ENCODE assay signal across 8 cellular contexts in the genomic region with DNA sequence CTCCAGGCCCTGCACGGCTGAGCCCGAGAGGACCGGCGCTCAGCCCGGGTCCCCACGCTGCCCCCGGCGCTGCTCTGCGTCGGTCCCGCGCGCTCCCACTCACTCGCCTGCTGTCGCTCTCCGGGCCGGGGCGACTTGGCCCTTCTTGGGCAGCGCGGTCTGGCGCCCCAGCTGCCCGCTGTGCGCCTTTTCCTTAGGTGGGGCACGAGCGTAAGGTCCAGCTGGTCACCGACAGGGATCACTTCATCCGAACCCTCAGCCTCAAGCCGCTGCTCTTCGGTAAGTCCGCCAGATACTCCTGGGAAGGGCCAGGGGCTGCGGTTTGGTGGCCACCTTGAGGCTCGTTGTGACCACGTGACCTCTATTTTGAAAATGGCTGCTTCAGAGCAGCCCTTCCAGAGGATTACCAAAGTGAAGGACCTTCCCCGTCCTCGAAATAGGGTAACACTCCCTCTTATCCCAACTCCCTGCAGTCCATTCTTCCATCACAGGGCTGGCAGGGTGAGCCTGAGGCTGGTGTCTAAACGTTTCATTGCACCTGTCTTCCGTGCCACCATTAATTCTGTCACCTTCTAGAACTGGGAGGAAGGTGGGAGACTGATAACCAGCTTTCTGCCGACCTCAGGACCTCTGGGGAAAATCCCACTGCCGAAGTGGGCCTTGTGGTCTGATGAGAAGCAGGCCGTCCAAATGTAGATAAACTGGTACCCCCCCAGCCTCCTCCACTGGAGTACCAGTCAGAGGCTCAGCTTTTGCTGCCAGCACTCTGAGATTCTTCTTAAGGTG. TPM values are rescaled to one million over a fixed set of nuclear protein-coding genes. Genes with fewer than 3 reads are reported as not detected.
A peak's percentile ranks its signal among the peaks of the same experiment; 100 is the strongest.
DNase-seq lines count a peak whose midpoint lies in the region; ATAC-seq, FAIRE-seq and TF ChIP-seq lines count a peak whose summit lies in the region.

No MANE protein-coding gene starts in this region.

- H3K27me3 ChIP-seq in liver (ENCODE audit: control insufficient read depth in 4 of 4, insufficient read depth in 4 of 4, low read length in 3 of 4), result no peaks in the 10 kb centered on the region
- H3K27me3 ChIP-seq in HepG2 (ENCODE audit: control insufficient read depth in 1 of 2, insufficient read depth in 2 of 2, low read length in 2 of 2), result no peaks in the 10 kb centered on the region
- H3K27me3 ChIP-seq in parathyroid adenoma (ENCODE audit: control insufficient read depth, insufficient read depth, low read length), result no peaks in the 10 kb centered on the region

- FAIRE-seq in HepG2 (lab: Jason Lieb, UNC) (no peak), frontal cortex (lab: Jason Lieb, UNC) (no peak)

- in situ Hi-C loops in HepG2 (cut with HindIII; ENCODE audit: extremely low pct_ligation_motif_present, low pct_unique_long_range_greater_than_20kb), result no loop called here

- H3K36me3 ChIP-seq in liver (ENCODE audit: control insufficient read depth in 4 of 4, insufficient read depth in 3 of 4, low read depth in 1 of 4, low read length in 3 of 4) (peaks cover 0 to 4% (median under 1%) of the 10 kb centered on the region in 4 donors), HepG2 (replicated peaks in 1 of 2; ENCODE audit: control insufficient read depth in 1 of 2, insufficient read depth in 2 of 2, low read length in 2 of 2) (no peaks in the 10 kb centered on the region), parathyroid adenoma (ENCODE audit: control insufficient read depth, insufficient read depth, low read length) (no peaks in the 10 kb centered on the region)

- no peaks in the 10 kb centered on the region for H3K9me3 Mint-ChIP-seq in activated CD8-positive, alpha-beta T cell treated with anti-CD3 and anti-CD28 coated beads, Interleukin-2, amount 10 ng/mL, durations not matched to agents 7 days and 5 days (ENCODE audit: insufficient read depth)

- ATAC-seq in HepG2, result no peak
- peak; percentile 24 for ATAC-seq in HG03354 (IDR thresholded peaks at IDR 0.05; ENCODE audit: poor library complexity, severe bottlenecking, unreplicated experiment)
- ATAC-seq in activated CD8-positive, alpha-beta T cell treated with anti-CD3 and anti-CD28 coated beads, Interleukin-2, amount 10 ng/mL, durations not matched to agents 7 days and 5 days, result peak; percentile 32
- ATAC-seq in GM18511 (IDR thresholded peaks at IDR 0.05; ENCODE audit: unreplicated experiment), result no peak

- H3K79me2 ChIP-seq in HepG2 (ENCODE audit: insufficient read depth, low read length) (no peaks in the 10 kb centered on the region), parathyroid adenoma (peaks cover 22% of the 10 kb centered on the region)

- peaks cover 3 to 22% (median 15%) of the 10 kb centered on the region in 4 donors for H3K4me1 ChIP-seq in liver (ENCODE audit: control insufficient read depth in 4 of 4, insufficient read depth in 4 of 4, low read length in 3 of 4)
- H3K4me1 ChIP-seq in HepG2 (ENCODE audit: insufficient read depth, low read length), result no peaks in the 10 kb centered on the region
- H3K4me1 ChIP-seq in parathyroid adenoma, result peaks cover 20% of the 10 kb centered on the region

- H3K9me3 ChIP-seq in liver (ENCODE audit: control insufficient read depth in 4 of 4, low read length in 3 of 4), result no peaks in the 10 kb centered on the region
- H3K9me3 ChIP-seq in HepG2 (ENCODE audit: low read length), result no peaks in the 10 kb centered on the region
- H3K9me3 ChIP-seq in parathyroid adenoma (ENCODE audit: control insufficient read depth, low read length), result no peaks in the 10 kb centered on the region

- CTCF ChIA-PET in HepG2 (lab: Yijun Ruan, JAX; ENCODE audit: low intra/inter-chr PET ratio, low total read pairs), result no interaction called here
- CTCF ChIA-PET in activated CD8-positive, alpha-beta T cell treated with anti-CD3 and anti-CD28 coated beads, Interleukin-2, amount 10 ng/mL, durations not matched to agents 7 days and 5 days (lab: Charles Lee), result interaction anchor here (1.2 to 15.6 kb wide), 7 partner anchors 12 to 306 kb away, joined by 3 to 319 read pairs (median 3); a partner anchor contains a TSS

- no peak for TF ChIP-seq EP300 in HepG2 (IDR thresholded peaks at IDR 0.05; ENCODE audit: low read depth in 2 of 2, low read length in 2 of 2)
- TF ChIP-seq EP300 in HepG2 (CRISPR knock-in tag; IDR thresholded peaks at IDR 0.05; ENCODE audit: borderline replicate concordance), result no peak

- H3K27ac Mint-ChIP-seq in activated CD8-positive, alpha-beta T cell treated with anti-CD3 and anti-CD28 coated beads, Interleukin-2, amount 10 ng/mL, durations not matched to agents 7 days and 5 days, result peak overlapping the region; percentile 89

- H3K36me3 Mint-ChIP-seq in activated CD8-positive, alpha-beta T cell treated with anti-CD3 and anti-CD28 coated beads, Interleukin-2, amount 10 ng/mL, durations not matched to agents 7 days and 5 days (ENCODE audit: low read depth), result peaks cover 23% of the 10 kb centered on the region

- intact Hi-C loops in HepG2 (cut with micrococcal nuclease; ENCODE audit: unreplicated experiment), result no loop called here

- H3K27ac ChIP-seq in liver (ENCODE audit: low read depth in 1 of 2, low read length in 2 of 2), result peak overlapping the region; percentile 70 to 79
- H3K27ac ChIP-seq in HepG2 (ENCODE audit: extremely low read length, insufficient read depth, low read length), result no peak overlapping the region
- H3K27ac ChIP-seq in parathyroid adenoma, result peak overlapping the region; percentile 83

- no peak overlapping the region for H3K4me2 ChIP-seq in HepG2 (ENCODE audit: low read depth, low read length)
- H3K4me2 ChIP-seq in parathyroid adenoma (ENCODE audit: low read length), result peak overlapping the region; percentile 79

- TF ChIP-seq CTCF in liver (IDR thresholded peaks at IDR 0.05; ENCODE audit: low read depth, low read length, missing input control), result no peak
- no peak for TF ChIP-seq CTCF in HepG2 (CRISPR knock-in tag; IDR thresholded peaks at IDR 0.05)
- TF ChIP-seq CTCF in parathyroid adenoma (IDR thresholded peaks at IDR 0.05), result no peak

- no peaks in the 10 kb centered on the region for H4K20me1 ChIP-seq in HepG2 (ENCODE audit: insufficient read depth, low read length)

- no peak for DNase-seq in HepG2 (ENCODE audit: low spot score)
- peak; percentile 63 for DNase-seq in activated CD8-positive, alpha-beta T cell treated with anti-CD3 and anti-CD28 coated beads, Interleukin-2, amount 10 ng/mL, durations not matched to agents 7 days and 5 days
- peak; percentile 32 to 41 for DNase-seq in frontal cortex (ENCODE audit: low spot score in 2 of 2)
- no peak for DNase-seq in amniotic stem cell (lab: John Stamatoyannopoulos, UW)

- H3K4me3 Mint-ChIP-seq in activated CD8-positive, alpha-beta T cell treated with anti-CD3 and anti-CD28 coated beads, Interleukin-2, amount 10 ng/mL, durations not matched to agents 7 days and 5 days, result peak overlapping the region; percentile 89

- no peak for TF ChIP-seq POLR2A in HepG2 (IDR thresholded peaks at IDR 0.05; ENCODE audit: insufficient read depth in 1 of 2, low read depth in 2 of 2, low read length in 2 of 2)

- H3K9ac ChIP-seq in liver (ENCODE audit: low read depth in 1 of 2, low read length in 2 of 2), result peak overlapping the region in 1 of 2 donors; percentile 58
- no peak overlapping the region for H3K9ac ChIP-seq in HepG2 (ENCODE audit: insufficient read depth, low read depth, low read length)
- peak overlapping the region; percentile 79 for H3K9ac ChIP-seq in parathyroid adenoma

- TF ChIP-seq RAD21 in liver (IDR thresholded peaks at IDR 0.05), result no peak
- TF ChIP-seq RAD21 in HepG2 (CRISPR knock-in tag; IDR thresholded peaks at IDR 0.05), result no peak

- no peaks in the 10 kb centered on the region for H3K27me3 Mint-ChIP-seq in activated CD8-positive, alpha-beta T cell treated with anti-CD3 and anti-CD28 coated beads, Interleukin-2, amount 10 ng/mL, durations not matched to agents 7 days and 5 days (ENCODE audit: low read depth)

- POLR2A ChIA-PET in HepG2 (lab: Yijun Ruan, JAX), result no interaction called here
- POLR2A ChIA-PET in activated CD8-positive, alpha-beta T cell treated with anti-CD3 and anti-CD28 coated beads, Interleukin-2, amount 10 ng/mL, durations not matched to agents 7 days and 5 days (lab: Charles Lee), result interaction anchor here (0.9 to 7.7 kb wide), 7 partner anchors 16 to 103 kb away, joined by 3 to 73 read pairs (median 11); a partner anchor contains a TSS

- no peak overlapping the region for H2AFZ ChIP-seq in HepG2 (ENCODE audit: low read length)
- H2AFZ ChIP-seq in parathyroid adenoma, result peak overlapping the region; percentile 91

- WGBS in liver, result 16% methylated on average over 40 of the region's 40 CpGs
- 93% methylated on average over 40 of the region's 40 CpGs for WGBS in HepG2 (ENCODE audit: low lambda C conversion rate)

- H3K4me3 ChIP-seq in liver (ENCODE audit: low read depth in 1 of 3, low read length in 3 of 3) (peak overlapping the region; percentile 62 to 93 (median 87)), HepG2 (replicated peaks in 1 of 3; ENCODE audit: insufficient read depth in 1 of 3, low read depth in 2 of 3, low read length in 3 of 3) (no peak overlapping the region), parathyroid adenoma (ENCODE audit: low read depth, low read length) (peak overlapping the region; percentile 65)

- H3K4me1 Mint-ChIP-seq in activated CD8-positive, alpha-beta T cell treated with anti-CD3 and anti-CD28 coated beads, Interleukin-2, amount 10 ng/mL, durations not matched to agents 7 days and 5 days (ENCODE audit: low read depth), result peaks cover 56% of the 10 kb centered on the region

- no TSS peak for BruUV-seq in HepG2 (replicated peaks; lab: Mats Ljungman, UMichigan)

RNA-seq across cellular contexts. Expression of a gene that starts 0.8 kb away (rescaled TPM):
- total RNA-seq in liver (10 to 100 TPM in 1 of 2 donors, 1 to 10 TPM in 1; 10.0 to 12.8 TPM), HepG2 (2016; rRNA removed; fragmentation: Illumina TruSeq; extraction: Trizol) (not detected in 2 replicates), frontal cortex (53.8 TPM)
- polyA plus RNA-seq in liver (10 to 100 TPM; 11.0 to 16.2 TPM), HepG2 (2011; rRNA removed) (0.01 TPM in 1 of 2 replicates, not detected in the other)
- total RNA-seq in HepG2 (2016; cell fraction: cytosol; rRNA removed; fragmentation: Illumina TruSeq; extraction: Trizol; ENCODE audit: low read depth), result not detected in 2 replicates
- total RNA-seq in HepG2 (2016; cell fraction: insoluble cytoplasmic fraction; rRNA removed; fragmentation: Illumina TruSeq; extraction: Trizol), result 0.09 TPM in 1 of 2 replicates, not detected in the other
- total RNA-seq in HepG2 (2016; cell fraction: membrane; rRNA removed; fragmentation: Illumina TruSeq; extraction: Trizol), result not detected in 2 replicates
- total RNA-seq in HepG2 (2016; cell fraction: nucleus; rRNA removed; fragmentation: Illumina TruSeq; extraction: Trizol), result 0.09 TPM in 1 of 2 replicates, not detected in the other
- 0.07 TPM in 1 of 2 replicates, not detected in the other for polyA plus RNA-seq in HepG2 (2011; cell fraction: cytosol; rRNA removed)
- polyA plus RNA-seq in HepG2 (2011; cell fraction: nucleus; rRNA removed), result 0.29 and 0.38 TPM in 2 replicates
- polyA plus RNA-seq in HepG2 (2012), result 0.16 TPM in 1 of 2 replicates, not detected in the other
- not detected in 2 replicates for polyA plus RNA-seq in HepG2 (2016; cell fraction: cytosol; fragmentation: Illumina TruSeq; extraction: Trizol; ENCODE audit: low read depth)
- polyA plus RNA-seq in HepG2 (2016; cell fraction: insoluble cytoplasmic fraction; fragmentation: Illumina TruSeq; extraction: Trizol; ENCODE audit: low read depth), result not detected in 2 replicates
- not detected in 2 replicates for polyA plus RNA-seq in HepG2 (2016; cell fraction: membrane; fragmentation: Illumina TruSeq; extraction: Trizol; ENCODE audit: low read depth)
- not detected in 2 replicates for polyA plus RNA-seq in HepG2 (2016; cell fraction: nucleus; fragmentation: Illumina TruSeq; extraction: Trizol; ENCODE audit: insufficient read depth, low read depth)
- 0.24 and 77.8 TPM in 2 replicates for polyA minus RNA-seq in HepG2 (2011; rRNA and poly(A)+ RNA removed; ENCODE audit: low replicate concordance)
- 2.1 and 2.3 TPM in 2 replicates for polyA minus RNA-seq in HepG2 (2011; cell fraction: cytosol; rRNA and poly(A)+ RNA removed)
- 1.5 and 2.2 TPM in 2 replicates for polyA minus RNA-seq in HepG2 (2011; cell fraction: nucleus; rRNA and poly(A)+ RNA removed)
- total RNA-seq in activated CD8-positive, alpha-beta T cell treated with anti-CD3 and anti-CD28 coated beads, Interleukin-2, amount 10 ng/mL, durations not matched to agents 7 days and 5 days, result 10 to 100 TPM; 35.2 to 39.6 TPM

RNA-seq across cellular contexts. Expression of a gene that starts 16.4 kb away (rescaled TPM):
- total RNA-seq in liver (10 to 100 TPM; 43.9 to 50.9 TPM), HepG2 (2016; rRNA removed; fragmentation: Illumina TruSeq; extraction: Trizol) (71.2 and 73.4 TPM in 2 replicates), frontal cortex (111 TPM)
- polyA plus RNA-seq in liver (10 to 100 TPM; 29.4 to 50.1 TPM), HepG2 (2011; rRNA removed) (139 and 187 TPM in 2 replicates)
- total RNA-seq in HepG2 (2016; cell fraction: cytosol; rRNA removed; fragmentation: Illumina TruSeq; extraction: Trizol; ENCODE audit: low read depth), result 3.5 and 5.3 TPM in 2 replicates
- total RNA-seq in HepG2 (2016; cell fraction: insoluble cytoplasmic fraction; rRNA removed; fragmentation: Illumina TruSeq; extraction: Trizol), result 62.0 and 83.0 TPM in 2 replicates
- total RNA-seq in HepG2 (2016; cell fraction: membrane; rRNA removed; fragmentation: Illumina TruSeq; extraction: Trizol), result 11.9 and 16.0 TPM in 2 replicates
- total RNA-seq in HepG2 (2016; cell fraction: nucleus; rRNA removed; fragmentation: Illumina TruSeq; extraction: Trizol), result 75.4 and 75.5 TPM in 2 replicates
- polyA plus RNA-seq in HepG2 (2011; cell fraction: cytosol; rRNA removed), result 54.1 and 69.9 TPM in 2 replicates
- polyA plus RNA-seq in HepG2 (2011; cell fraction: nucleus; rRNA removed), result 948 and 1,074 TPM in 2 replicates
- polyA plus RNA-seq in HepG2 (2012), result 82.4 and 107 TPM in 2 replicates
- polyA plus RNA-seq in HepG2 (2016; cell fraction: cytosol; fragmentation: Illumina TruSeq; extraction: Trizol; ENCODE audit: low read depth), result 3.7 and 3.8 TPM in 2 replicates
- 65.3 and 72.1 TPM in 2 replicates for polyA plus RNA-seq in HepG2 (2016; cell fraction: insoluble cytoplasmic fraction; fragmentation: Illumina TruSeq; extraction: Trizol; ENCODE audit: low read depth)
- polyA plus RNA-seq in HepG2 (2016; cell fraction: membrane; fragmentation: Illumina TruSeq; extraction: Trizol; ENCODE audit: low read depth), result 8.5 and 9.3 TPM in 2 replicates
- polyA plus RNA-seq in HepG2 (2016; cell fraction: nucleus; fragmentation: Illumina TruSeq; extraction: Trizol; ENCODE audit: insufficient read depth, low read depth), result 267 and 275 TPM in 2 replicates
- 181 and 224 TPM in 2 replicates for polyA minus RNA-seq in HepG2 (2011; rRNA and poly(A)+ RNA removed; ENCODE audit: low replicate concordance)
- 39.8 and 50.4 TPM in 2 replicates for polyA minus RNA-seq in HepG2 (2011; cell fraction: cytosol; rRNA and poly(A)+ RNA removed)
- 60.6 and 69.1 TPM in 2 replicates for polyA minus RNA-seq in HepG2 (2011; cell fraction: nucleus; rRNA and poly(A)+ RNA removed)
- 100 to 1,000 TPM; 134 to 140 TPM for total RNA-seq in activated CD8-positive, alpha-beta T cell treated with anti-CD3 and anti-CD28 coated beads, Interleukin-2, amount 10 ng/mL, durations not matched to agents 7 days and 5 days

RNA-seq across cellular contexts. Expression of a gene that starts 27.6 kb away (rescaled TPM):
- 10 to 100 TPM in 1 of 2 donors, 1 to 10 TPM in 1; 7.9 to 10.6 TPM for total RNA-seq in liver
- polyA plus RNA-seq in liver, result 1 to 10 TPM; 8.6 to 9.9 TPM
- total RNA-seq in HepG2 (2016; rRNA removed; fragmentation: Illumina TruSeq; extraction: Trizol), result 18.3 and 19.9 TPM in 2 replicates
- 8.0 and 9.1 TPM in 2 replicates for total RNA-seq in HepG2 (2016; cell fraction: cytosol; rRNA removed; fragmentation: Illumina TruSeq; extraction: Trizol; ENCODE audit: low read depth)
- 17.2 and 17.7 TPM in 2 replicates for total RNA-seq in HepG2 (2016; cell fraction: insoluble cytoplasmic fraction; rRNA removed; fragmentation: Illumina TruSeq; extraction: Trizol)
- 13.3 and 16.1 TPM in 2 replicates for total RNA-seq in HepG2 (2016; cell fraction: membrane; rRNA removed; fragmentation: Illumina TruSeq; extraction: Trizol)
- 12.3 and 12.5 TPM in 2 replicates for total RNA-seq in HepG2 (2016; cell fraction: nucleus; rRNA removed; fragmentation: Illumina TruSeq; extraction: Trizol)
- polyA plus RNA-seq in HepG2 (2011; rRNA removed), result 31.7 and 36.5 TPM in 2 replicates
- polyA plus RNA-seq in HepG2 (2011; cell fraction: cytosol; rRNA removed), result 28.5 and 42.5 TPM in 2 replicates
- polyA plus RNA-seq in HepG2 (2011; cell fraction: nucleus; rRNA removed), result 69.2 and 85.2 TPM in 2 replicates
- 10.7 and 12.1 TPM in 2 replicates for polyA plus RNA-seq in HepG2 (2012)
- 6.0 and 7.7 TPM in 2 replicates for polyA plus RNA-seq in HepG2 (2016; cell fraction: cytosol; fragmentation: Illumina TruSeq; extraction: Trizol; ENCODE audit: low read depth)
- 16.3 and 17.2 TPM in 2 replicates for polyA plus RNA-seq in HepG2 (2016; cell fraction: insoluble cytoplasmic fraction; fragmentation: Illumina TruSeq; extraction: Trizol; ENCODE audit: low read depth)
- polyA plus RNA-seq in HepG2 (2016; cell fraction: membrane; fragmentation: Illumina TruSeq; extraction: Trizol; ENCODE audit: low read depth), result 10.6 and 11.7 TPM in 2 replicates
- polyA plus RNA-seq in HepG2 (2016; cell fraction: nucleus; fragmentation: Illumina TruSeq; extraction: Trizol; ENCODE audit: insufficient read depth, low read depth), result 23.7 and 24.6 TPM in 2 replicates
- polyA minus RNA-seq in HepG2 (2011; rRNA and poly(A)+ RNA removed; ENCODE audit: low replicate concordance), result 62.8 and 69.7 TPM in 2 replicates
- 9.5 and 20.9 TPM in 2 replicates for polyA minus RNA-seq in HepG2 (2011; cell fraction: cytosol; rRNA and poly(A)+ RNA removed)
- 11.2 and 17.4 TPM in 2 replicates for polyA minus RNA-seq in HepG2 (2011; cell fraction: nucleus; rRNA and poly(A)+ RNA removed)
- 10 to 100 TPM; 24.7 to 25.4 TPM for total RNA-seq in activated CD8-positive, alpha-beta T cell treated with anti-CD3 and anti-CD28 coated beads, Interleukin-2, amount 10 ng/mL, durations not matched to agents 7 days and 5 days
- total RNA-seq in frontal cortex, result 51.4 TPM

RNA-seq across cellular contexts. Expression of a gene that starts 31.1 kb away (rescaled TPM):
- 10 to 100 TPM; 28.6 to 75.6 TPM for total RNA-seq in liver
- 100 to 1,000 TPM in 1 of 2 donors, 10 to 100 TPM in 1; 68.4 to 107 TPM for polyA plus RNA-seq in liver
- 50.0 and 51.9 TPM in 2 replicates for total RNA-seq in HepG2 (2016; rRNA removed; fragmentation: Illumina TruSeq; extraction: Trizol)
- total RNA-seq in HepG2 (2016; cell fraction: cytosol; rRNA removed; fragmentation: Illumina TruSeq; extraction: Trizol; ENCODE audit: low read depth), result 26.9 and 32.9 TPM in 2 replicates
- total RNA-seq in HepG2 (2016; cell fraction: insoluble cytoplasmic fraction; rRNA removed; fragmentation: Illumina TruSeq; extraction: Trizol), result 52.3 and 61.1 TPM in 2 replicates
- 26.1 and 38.8 TPM in 2 replicates for total RNA-seq in HepG2 (2016; cell fraction: membrane; rRNA removed; fragmentation: Illumina TruSeq; extraction: Trizol)
- 24.4 and 30.9 TPM in 2 replicates for total RNA-seq in HepG2 (2016; cell fraction: nucleus; rRNA removed; fragmentation: Illumina TruSeq; extraction: Trizol)
- polyA plus RNA-seq in HepG2 (2011; rRNA removed), result 39.0 and 42.0 TPM in 2 replicates
- 32.1 and 56.3 TPM in 2 replicates for polyA plus RNA-seq in HepG2 (2011; cell fraction: cytosol; rRNA removed)
- polyA plus RNA-seq in HepG2 (2011; cell fraction: nucleus; rRNA removed), result 29.5 and 32.3 TPM in 2 replicates
- polyA plus RNA-seq in HepG2 (2012), result 31.0 and 39.6 TPM in 2 replicates
- 31.0 and 36.1 TPM in 2 replicates for polyA plus RNA-seq in HepG2 (2016; cell fraction: cytosol; fragmentation: Illumina TruSeq; extraction: Trizol; ENCODE audit: low read depth)
- polyA plus RNA-seq in HepG2 (2016; cell fraction: insoluble cytoplasmic fraction; fragmentation: Illumina TruSeq; extraction: Trizol; ENCODE audit: low read depth), result 63.6 and 69.8 TPM in 2 replicates
- polyA plus RNA-seq in HepG2 (2016; cell fraction: membrane; fragmentation: Illumina TruSeq; extraction: Trizol; ENCODE audit: low read depth), result 28.9 and 36.0 TPM in 2 replicates
- polyA plus RNA-seq in HepG2 (2016; cell fraction: nucleus; fragmentation: Illumina TruSeq; extraction: Trizol; ENCODE audit: insufficient read depth, low read depth), result 39.0 and 43.6 TPM in 2 replicates
- 70.8 and 119 TPM in 2 replicates for polyA minus RNA-seq in HepG2 (2011; rRNA and poly(A)+ RNA removed; ENCODE audit: low replicate concordance)
- polyA minus RNA-seq in HepG2 (2011; cell fraction: cytosol; rRNA and poly(A)+ RNA removed), result 23.8 and 35.3 TPM in 2 replicates
- 27.4 and 27.9 TPM in 2 replicates for polyA minus RNA-seq in HepG2 (2011; cell fraction: nucleus; rRNA and poly(A)+ RNA removed)
- total RNA-seq in activated CD8-positive, alpha-beta T cell treated with anti-CD3 and anti-CD28 coated beads, Interleukin-2, amount 10 ng/mL, durations not matched to agents 7 days and 5 days, result 10 to 100 TPM; 92.1 to 93.7 TPM
- 31.8 TPM for total RNA-seq in frontal cortex

RNA-seq across cellular contexts. Expression of a gene that starts 38.4 kb away (rescaled TPM):
- 100 to 1,000 TPM in 1 of 2 donors, 10 to 100 TPM in 1; 33.6 to 182 TPM for total RNA-seq in liver
- polyA plus RNA-seq in liver, result 10 to 100 TPM; 20.9 to 45.8 TPM
- total RNA-seq in HepG2 (2016; rRNA removed; fragmentation: Illumina TruSeq; extraction: Trizol), result 260 and 344 TPM in 2 replicates
- 94.1 and 106 TPM in 2 replicates for total RNA-seq in HepG2 (2016; cell fraction: cytosol; rRNA removed; fragmentation: Illumina TruSeq; extraction: Trizol; ENCODE audit: low read depth)
- total RNA-seq in HepG2 (2016; cell fraction: insoluble cytoplasmic fraction; rRNA removed; fragmentation: Illumina TruSeq; extraction: Trizol), result 263 and 346 TPM in 2 replicates
- 186 and 193 TPM in 2 replicates for total RNA-seq in HepG2 (2016; cell fraction: membrane; rRNA removed; fragmentation: Illumina TruSeq; extraction: Trizol)
- total RNA-seq in HepG2 (2016; cell fraction: nucleus; rRNA removed; fragmentation: Illumina TruSeq; extraction: Trizol), result 117 and 127 TPM in 2 replicates
- polyA plus RNA-seq in HepG2 (2011; rRNA removed), result 248 and 252 TPM in 2 replicates
- 227 and 254 TPM in 2 replicates for polyA plus RNA-seq in HepG2 (2011; cell fraction: cytosol; rRNA removed)
- 167 and 184 TPM in 2 replicates for polyA plus RNA-seq in HepG2 (2011; cell fraction: nucleus; rRNA removed)
- 171 and 213 TPM in 2 replicates for polyA plus RNA-seq in HepG2 (2012)
- polyA plus RNA-seq in HepG2 (2016; cell fraction: cytosol; fragmentation: Illumina TruSeq; extraction: Trizol; ENCODE audit: low read depth), result 80.1 and 88.8 TPM in 2 replicates
- polyA plus RNA-seq in HepG2 (2016; cell fraction: insoluble cytoplasmic fraction; fragmentation: Illumina TruSeq; extraction: Trizol; ENCODE audit: low read depth), result 319 and 340 TPM in 2 replicates
- polyA plus RNA-seq in HepG2 (2016; cell fraction: membrane; fragmentation: Illumina TruSeq; extraction: Trizol; ENCODE audit: low read depth), result 142 and 165 TPM in 2 replicates
- 169 and 178 TPM in 2 replicates for polyA plus RNA-seq in HepG2 (2016; cell fraction: nucleus; fragmentation: Illumina TruSeq; extraction: Trizol; ENCODE audit: insufficient read depth, low read depth)
- 431 and 698 TPM in 2 replicates for polyA minus RNA-seq in HepG2 (2011; rRNA and poly(A)+ RNA removed; ENCODE audit: low replicate concordance)
- 171 and 193 TPM in 2 replicates for polyA minus RNA-seq in HepG2 (2011; cell fraction: cytosol; rRNA and poly(A)+ RNA removed)
- 84.5 and 109 TPM in 2 replicates for polyA minus RNA-seq in HepG2 (2011; cell fraction: nucleus; rRNA and poly(A)+ RNA removed)
- total RNA-seq in activated CD8-positive, alpha-beta T cell treated with anti-CD3 and anti-CD28 coated beads, Interleukin-2, amount 10 ng/mL, durations not matched to agents 7 days and 5 days, result 100 to 1,000 TPM; 227 to 229 TPM
- total RNA-seq in frontal cortex, result 190 TPM

Comparison
In these comparisons a context has a peak if more than half of its experiments do, and no peak if none do; other contexts are left out.
1. H3K4me3 ChIP-seq: peak in liver (3 of 3) and parathyroid adenoma (single experiment); none in HepG2 (0 of 3).
2. RNA of a gene that starts 0.8 kb away (total RNA-seq): 53.8 TPM in frontal cortex (single experiment), 35.2 to 39.6 TPM in activated CD8-positive, alpha-beta T cell treated with anti-CD3 and anti-CD28 coated beads, Interleukin-2, amount 10 ng/mL, durations not matched to agents 7 days and 5 days and 10.0 to 12.8 TPM in liver; 0.09 TPM in HepG2; every median in the first group is over 4 times any median in the second.
3. ATAC-seq: peak in HG03354 (single experiment) and activated CD8-positive, alpha-beta T cell treated with anti-CD3 and anti-CD28 coated beads, Interleukin-2, amount 10 ng/mL, durations not matched to agents 7 days and 5 days (single experiment); none in HepG2 (single experiment) and GM18511 (single experiment).
4. DNase-seq: peak in activated CD8-positive, alpha-beta T cell treated with anti-CD3 and anti-CD28 coated beads, Interleukin-2, amount 10 ng/mL, durations not matched to agents 7 days and 5 days (single experiment) and frontal cortex (2 of 2); none in HepG2 (single experiment) and amniotic stem cell (single experiment).